ENCODE assay signal across 6 cellular contexts in genomic region chr17:81840059-81840458, GRCh38. TPM values are rescaled to one million over a fixed set of nuclear protein-coding genes. Genes with fewer than 3 reads are reported as not detected.
"Had no signal": no experiment of that assay in that cellular context is flagged by ENCODE, and none has a peak within 500 bp of the region (broad histone marks: within the 10 kb centered on the region; RNA-seq: fewer than 3 reads in every experiment).

No MANE protein-coding gene starts in this region.

RNA-seq across cellular contexts. Expression of gene PPP1R27, which starts 5.2 kb away (rescaled TPM):
- total RNA-seq: activated CD4-positive, alpha-beta memory T cell treated with anti-CD3 and anti-CD28 coated beads, Interleukin-2, amount 10 ng/mL, durations not matched to agents 7 days and 5 days; activated CD8-positive, alpha-beta memory T cell treated with anti-CD3 and anti-CD28 coated beads, Interleukin-2, amount 10 ng/mL, durations not matched to agents 7 days and 5 days; cardiac muscle cell; SJCRH30; T-helper 1 cell treated with Interleukin-12 subunit alpha and Interleukin-12 subunit beta and Interleukin-4 antibody, amounts not matched to agents 30 ng/mL and 1 ng/mL, for 36 hours; T-helper 2 cell treated with Interferon-gamma antibody and Interleukin-4, amounts not matched to agents 100 ng/mL and 5 ng/mL, for 36 hours had no signal
- polyA plus RNA-seq: cardiac muscle cell had no signal

RNA-seq across cellular contexts. Expression of gene GCGR, which starts 36.1 kb away (rescaled TPM):
- total RNA-seq: activated CD4-positive, alpha-beta memory T cell treated with anti-CD3 and anti-CD28 coated beads, Interleukin-2, amount 10 ng/mL, durations not matched to agents 7 days and 5 days; activated CD8-positive, alpha-beta memory T cell treated with anti-CD3 and anti-CD28 coated beads, Interleukin-2, amount 10 ng/mL, durations not matched to agents 7 days and 5 days; T-helper 1 cell treated with Interleukin-12 subunit alpha and Interleukin-12 subunit beta and Interleukin-4 antibody, amounts not matched to agents 30 ng/mL and 1 ng/mL, for 36 hours had no signal
